8 cellular contexts compared by ENCODE assay signal in genomic region chr9:5843450-5844249, GRCh38. TPM values are rescaled to one million over a fixed set of nuclear protein-coding genes. Genes with fewer than 3 reads are reported as not detected.
A peak's percentile ranks its signal among the peaks of the same experiment; 100 is the strongest.
DNase-seq lines count a peak whose midpoint lies in the region; ATAC-seq and TF ChIP-seq lines count a peak whose summit lies in the region.

No MANE protein-coding gene starts in this region.

- POLR2A ChIA-PET in PC-3 (lab: Charles Lee; ENCODE audit: unreplicated experiment): no interaction called here

- H3K36me3 ChIP-seq in PC-3 (ENCODE audit: low read depth, low read length): no peaks in the 10 kb centered on the region
- H3K36me3 ChIP-seq in skeletal muscle satellite cell (ENCODE audit: insufficient read depth, low read length): no peaks in the 10 kb centered on the region

- H2AFZ ChIP-seq in PC-3 (ENCODE audit: low read length): peak overlapping the region; percentile 61

- H3K4me2 ChIP-seq in PC-3 (ENCODE audit: low read length) (peak overlapping the region; percentile 61), skeletal muscle satellite cell (ENCODE audit: low read length) (peak overlapping the region; percentile 46)

- peaks cover 8% of the 10 kb centered on the region for H3F3A ChIP-seq in PC-3 (ENCODE audit: low read length, unreplicated experiment)

- peak overlapping the region; percentile 5; the same call in 1 of the 2 replicates for H3K4me3 ChIP-seq in PC-3 (ENCODE audit: low read length)
- no peak overlapping the region for H3K4me3 ChIP-seq in skeletal muscle satellite cell (ENCODE audit: low read length)

- H3K9me3 ChIP-seq in PC-3 (ENCODE audit: low read length) (no peaks in the 10 kb centered on the region), skeletal muscle satellite cell (replicated peaks; ENCODE audit: low read length) (no peaks in the 10 kb centered on the region)

- H3K9ac ChIP-seq in PC-3 (ENCODE audit: low read length) (no peak overlapping the region; the same call in 1 of the 2 replicates), skeletal muscle satellite cell (ENCODE audit: low read depth, low read length) (no peak overlapping the region)

- TF ChIP-seq CTCF in PC-3 (conservative IDR thresholded peaks at IDR 0.05; ENCODE audit: low read depth, low read length): no peak

- H3K4me1 ChIP-seq in PC-3 (ENCODE audit: insufficient read depth, low read length) (peaks cover 60% of the 10 kb centered on the region), skeletal muscle satellite cell (ENCODE audit: control insufficient read depth, insufficient read depth, low read length) (peaks cover 41% of the 10 kb centered on the region)

- no TSS peak for BruUV-seq in PC-3 (replicated peaks; lab: Mats Ljungman, UMichigan)

- CTCF ChIA-PET in PC-3 (lab: Charles Lee): interaction anchor here (0.5 to 1.4 kb wide), 3 partner anchors 10 to 47 kb away, joined by 3 to 4 read pairs (median 3); partner anchors contain the start of gene ERMP1

- no peaks in the 10 kb centered on the region for H3K79me2 ChIP-seq in PC-3 (ENCODE audit: low read length)

- peak overlapping the region; percentile 63 for H3K27ac ChIP-seq in PC-3 (ENCODE audit: low read length)

- no peaks in the 10 kb centered on the region for H4K20me1 ChIP-seq in PC-3 (ENCODE audit: low read length)

- intact Hi-C loops in PC-3 (cut with micrococcal nuclease): no loop called here

- H3K9me2 ChIP-seq in PC-3 (replicated peaks; ENCODE audit: low read length): no peaks in the 10 kb centered on the region

- H3K27me3 ChIP-seq in PC-3 (ENCODE audit: low read length): no peaks in the 10 kb centered on the region
- H3K27me3 ChIP-seq in skeletal muscle satellite cell (ENCODE audit: control insufficient read depth, insufficient read depth, low read length): peaks cover 32% of the 10 kb centered on the region

- DNase-seq in NCI-H2107 treated with DMSO at 0.1 percent for 48 hours (lab: John Stamatoyannopoulos, UW; ENCODE audit: unreplicated experiment) (peak; percentile 61), NCI-H2107 (lab: John Stamatoyannopoulos, UW) (no peak), PC-3 (peak; percentile 66), fibroblast of gingiva (ENCODE audit: low read depth) (peak; percentile 27)
- no peak for DNase-seq in activated effector memory CD4-positive, alpha-beta T cell treated with anti-CD3 and anti-CD28 coated beads, Interleukin-2, amount 50 U/mL, for 16 hours

- ATAC-seq in PC-3 (peak; percentile 65), GM19397 (IDR thresholded peaks at IDR 0.05; ENCODE audit: unreplicated experiment) (no peak), GM18867 (IDR thresholded peaks at IDR 0.05; ENCODE audit: unreplicated experiment) (no peak)

RNA-seq across cellular contexts. Expression of gene ERMP1, which starts 10.7 kb away (rescaled TPM):
- total RNA-seq in PC-3 (2014; rRNA removed): 17.8 and 19.2 TPM in 2 replicates
- 5.3 and 5.7 TPM in 2 replicates for total RNA-seq in skeletal muscle satellite cell (2012; rRNA removed)

RNA-seq across cellular contexts. Expression of gene MLANA, which starts 47.0 kb away (rescaled TPM):
- not detected in 2 replicates for total RNA-seq in PC-3 (2014; rRNA removed)
- total RNA-seq in skeletal muscle satellite cell (2012; rRNA removed): 0.22 and 0.51 TPM in 2 replicates

Comparison
In these comparisons a context has a peak if more than half of its experiments do, and no peak if none do; other contexts are left out.
1. DNase-seq: peak in NCI-H2107 treated with DMSO at 0.1 percent for 48 hours (single experiment), PC-3 (single experiment) and fibroblast of gingiva (single experiment); none in NCI-H2107 (single experiment) and activated effector memory CD4-positive, alpha-beta T cell treated with anti-CD3 and anti-CD28 coated beads, Interleukin-2, amount 50 U/mL, for 16 hours (single experiment).